In genomic region chr14:101005447-101005846, GRCh38 we compare ENCODE assay signal across 12 cellular contexts.
DNase-seq lines count a peak whose midpoint lies in the region; ATAC-seq and TF ChIP-seq lines count a peak whose summit lies in the region.
"Had no signal": no experiment of that assay in that cellular context is flagged by ENCODE, and none has a peak within 500 bp of the region (broad histone marks: within the 10 kb centered on the region; RNA-seq: fewer than 3 reads in every experiment).

No MANE protein-coding gene starts in this region.

- no peak for ATAC-seq in GM18505 (IDR thresholded peaks at IDR 0.05; ENCODE audit: unreplicated experiment)
- no peak for ATAC-seq in GM18519 (IDR thresholded peaks at IDR 0.05; ENCODE audit: low FRiP score, unreplicated experiment)
- ATAC-seq: K562 had no signal

- peak overlapping the region; percentile 17; the same call in 1 of the 2 replicates for H2AFZ ChIP-seq in KMS-11 (ENCODE audit: low read depth)

- H3K9me3 ChIP-seq in neutrophil = no peaks in the 10 kb centered on the region

- TF ChIP-seq POLR2A in GM18505 (IDR thresholded peaks at IDR 0.05; ENCODE audit: borderline replicate concordance, extremely low read depth, insufficient read depth, insufficient read length) = no peak

- H3K4me1 ChIP-seq in KMS-11 (ENCODE audit: low read depth, poor library complexity, severe bottlenecking) (peaks cover 29% of the 10 kb centered on the region), neutrophil (ENCODE audit: control insufficient read depth in 1 of 2, insufficient read depth in 1 of 2, low read depth in 1 of 2, low read length in 1 of 2) (peaks cover 20 to 26% of the 10 kb centered on the region in 2 experiments)

- TF ChIP-seq CTCF in KMS-11 (conservative IDR thresholded peaks at IDR 0.05; ENCODE audit: low read depth, low read length) (no peak), neutrophil (IDR thresholded peaks at IDR 0.05) (no peak), foreskin fibroblast (IDR thresholded peaks at IDR 0.05; ENCODE audit: low read depth, low read length) (no peak)

- H3K4me2 ChIP-seq in KMS-11 = peak overlapping the region; percentile 93

- peak; percentile 70 for DNase-seq in Ammon's horn (ENCODE audit: low spot score)
- peak; percentile 64 for DNase-seq in globus pallidus (ENCODE audit: low spot score)
- DNase-seq in foreskin fibroblast = no peak
- no peak for DNase-seq in NCI-H774 (lab: John Stamatoyannopoulos, UW)
- DNase-seq: immature natural killer cell, natural killer cell, NCI-H2107 had no signal

- no peaks in the 10 kb centered on the region for H4K20me1 ChIP-seq in KMS-11 (ENCODE audit: insufficient read depth)

- H3K36me3 ChIP-seq in KMS-11 (ENCODE audit: insufficient read depth) = no peaks in the 10 kb centered on the region
- no peaks in the 10 kb centered on the region for H3K36me3 ChIP-seq in neutrophil

- no peak overlapping the region for H3K4me3 ChIP-seq in KMS-11 (IDR thresholded peaks at IDR 0.05; ENCODE audit: insufficient read depth, low read depth, low read length)
- peak overlapping the region in 1 of 2 experiments; percentile 16 for H3K4me3 ChIP-seq in neutrophil (ENCODE audit: low read depth in 1 of 2, low read length in 1 of 2)
- no peak overlapping the region for H3K4me3 ChIP-seq in foreskin fibroblast (ENCODE audit: low read depth in 1 of 2, low read length in 2 of 2)
- H3K4me3 ChIP-seq: K562 had no signal

- H3K27me3 ChIP-seq in KMS-11 (ENCODE audit: insufficient read depth, low read depth) (no peaks in the 10 kb centered on the region), neutrophil (peaks cover 33% of the 10 kb centered on the region)

- no peak overlapping the region for H3K9ac ChIP-seq in KMS-11

- no peaks in the 10 kb centered on the region for H3K79me2 ChIP-seq in KMS-11 (ENCODE audit: insufficient read depth, low read depth)

- H3K27ac ChIP-seq in KMS-11 = peak overlapping the region; percentile 13; the same call in 1 of the 2 replicates
- peak overlapping the region; percentile 2 for H3K27ac ChIP-seq in neutrophil

Comparison
In these comparisons a context has a peak if more than half of its experiments do, and no peak if none do; other contexts are left out.
1. DNase-seq: peak in Ammon's horn (single experiment) and globus pallidus (single experiment); none in foreskin fibroblast (0 of 2) and NCI-H774 (single experiment).